14 cellular contexts compared by ENCODE assay signal in genomic region chr4:55087930-55088293, GRCh38. TPM values are rescaled to one million over a fixed set of nuclear protein-coding genes. Genes with fewer than 3 reads are reported as not detected.
"Had no signal": no experiment of that assay in that cellular context is flagged by ENCODE, and none has a peak within 500 bp of the region (broad histone marks: within the 10 kb centered on the region; RNA-seq: fewer than 3 reads in every experiment).

No MANE protein-coding gene starts in this region.

- H3K27ac ChIP-seq: ascending aorta, pancreas had no signal

- H3K4me1 ChIP-seq: pancreas had no signal

- H3K36me3 Mint-ChIP-seq: activated naive CD8-positive, alpha-beta T cell treated with anti-CD3 and anti-CD28 coated beads, Interleukin-2, amount 10 ng/mL, durations not matched to agents 7 days and 5 days had no signal

- H3K27ac Mint-ChIP-seq: activated naive CD8-positive, alpha-beta T cell treated with anti-CD3 and anti-CD28 coated beads, Interleukin-2, amount 10 ng/mL, durations not matched to agents 7 days and 5 days; stimulated activated naive CD8-positive, alpha-beta T cell treated with anti-CD3 and anti-CD28 coated beads, Interleukin-15, Interleukin-2, amounts not matched to agents 100 ng/mL and 50 ng/mL, for 24 hours had no signal

- H3K4me1 Mint-ChIP-seq: activated naive CD8-positive, alpha-beta T cell treated with anti-CD3 and anti-CD28 coated beads, Interleukin-2, amount 10 ng/mL, durations not matched to agents 7 days and 5 days had no signal

- ATAC-seq: pancreas had no signal

- DNase-seq: activated CD4-positive, alpha-beta T cell treated with anti-CD3 and anti-CD28 coated beads, Interleukin-2, amount 50 U/mL, for 48 hours; activated CD4-positive, CD25-positive, alpha-beta regulatory T cell; activated gamma-delta T cell treated with Interleukin-2 at 50 U/mL for 16 hours; activated naive CD8-positive, alpha-beta T cell treated with anti-CD3 and anti-CD28 coated beads, Interleukin-2, amount 10 ng/mL, durations not matched to agents 7 days and 5 days; activated T-cell treated with anti-CD3 and anti-CD28 coated beads, Interleukin-2, amount 50 U/mL, for 48 hours; cortex of kidney; effector memory CD4-positive, alpha-beta T cell; pancreas; stimulated activated CD4-positive, alpha-beta T cell treated with anti-CD3 and anti-CD28 coated beads, Interleukin-4, amount 100 ng/mL, for 1 hour; stimulated activated CD8-positive, alpha-beta memory T cell treated with anti-CD3 and anti-CD28 coated beads, Interleukin-4, amount 100 ng/mL, for 48 hours; T-helper 2 cell had no signal

- H3K27me3 Mint-ChIP-seq: activated naive CD8-positive, alpha-beta T cell treated with anti-CD3 and anti-CD28 coated beads, Interleukin-2, amount 10 ng/mL, durations not matched to agents 7 days and 5 days had no signal

- H3K27me3 ChIP-seq: ascending aorta, pancreas had no signal

- H3K4me3 ChIP-seq: ascending aorta, pancreas had no signal

- H3K36me3 ChIP-seq: ascending aorta, pancreas had no signal

- H3K9me3 Mint-ChIP-seq: activated naive CD8-positive, alpha-beta T cell treated with anti-CD3 and anti-CD28 coated beads, Interleukin-2, amount 10 ng/mL, durations not matched to agents 7 days and 5 days; stimulated activated naive CD8-positive, alpha-beta T cell treated with anti-CD3 and anti-CD28 coated beads, Interleukin-15, Interleukin-2, amounts not matched to agents 100 ng/mL and 50 ng/mL, for 24 hours had no signal

- H3K4me3 Mint-ChIP-seq: activated naive CD8-positive, alpha-beta T cell treated with anti-CD3 and anti-CD28 coated beads, Interleukin-2, amount 10 ng/mL, durations not matched to agents 7 days and 5 days; stimulated activated naive CD8-positive, alpha-beta T cell treated with anti-CD3 and anti-CD28 coated beads, Interleukin-15, Interleukin-2, amounts not matched to agents 100 ng/mL and 50 ng/mL, for 24 hours had no signal

- H3K9me3 ChIP-seq: ascending aorta, pancreas had no signal

RNA-seq across cellular contexts. Expression of gene KDR, which starts 37.5 kb away (rescaled TPM):
- total RNA-seq: activated naive CD8-positive, alpha-beta T cell treated with anti-CD3 and anti-CD28 coated beads, Interleukin-2, amount 10 ng/mL, durations not matched to agents 7 days and 5 days had no signal
- polyA plus RNA-seq: neural cell had no signal
